In genomic region chr9:127892831-127893230, GRCh38 we compare ENCODE assay signal across 1 cellular context.
A peak's percentile ranks its signal among the peaks of the same experiment; 100 is the strongest.
TF ChIP-seq lines count a peak whose summit lies in the region.

No MANE protein-coding gene starts in this region.

TF ChIP-seq in HEK293, 187 proteins besides CTCF, POLR2A, EP300 and RAD21:
- TF ChIP-seq ZNF140 (tag by site-specific recombination; IDR thresholded peaks at IDR 0.05) (no peak), ZNF776 (tag by site-specific recombination; IDR thresholded peaks at IDR 0.05; ENCODE audit: borderline replicate concordance) (no peak), ZNF433 (tag by site-specific recombination; IDR thresholded peaks at IDR 0.05; ENCODE audit: low read depth) (no peak), SETDB1 (IDR thresholded peaks at IDR 0.05; ENCODE audit: insufficient read length, low read length) (peak; percentile 66)
